ENCODE assay signal across 1 cellular context in genomic region chr7:69263550-69263949, GRCh38.
TF ChIP-seq lines count a peak whose summit lies in the region.

No MANE protein-coding gene starts in this region.

TF ChIP-seq in HEK293, 187 proteins besides CTCF, POLR2A, EP300 and RAD21 (continued from another document):
- TF ChIP-seq, protein P1, sequence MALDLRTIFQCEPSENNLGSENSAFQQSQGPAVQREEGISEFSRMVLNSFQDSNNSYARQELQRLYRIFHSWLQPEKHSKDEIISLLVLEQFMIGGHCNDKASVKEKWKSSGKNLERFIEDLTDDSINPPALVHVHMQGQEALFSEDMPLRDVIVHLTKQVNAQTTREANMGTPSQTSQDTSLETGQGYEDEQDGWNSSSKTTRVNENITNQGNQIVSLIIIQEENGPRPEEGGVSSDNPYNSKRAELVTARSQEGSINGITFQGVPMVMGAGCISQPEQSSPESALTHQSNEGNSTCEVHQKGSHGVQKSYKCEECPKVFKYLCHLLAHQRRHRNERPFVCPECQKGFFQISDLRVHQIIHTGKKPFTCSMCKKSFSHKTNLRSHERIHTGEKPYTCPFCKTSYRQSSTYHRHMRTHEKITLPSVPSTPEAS (tag by site-specific recombination; IDR thresholded peaks at IDR 0.05), result no peak
- peak; percentile 81 for TF ChIP-seq ZNF366 (tag by site-specific recombination; conservative IDR thresholded peaks at IDR 0.05)
TF ChIP-seq in HEK293: peak in this region for 2.
